12 cellular contexts compared by ENCODE assay signal in the genomic region with DNA sequence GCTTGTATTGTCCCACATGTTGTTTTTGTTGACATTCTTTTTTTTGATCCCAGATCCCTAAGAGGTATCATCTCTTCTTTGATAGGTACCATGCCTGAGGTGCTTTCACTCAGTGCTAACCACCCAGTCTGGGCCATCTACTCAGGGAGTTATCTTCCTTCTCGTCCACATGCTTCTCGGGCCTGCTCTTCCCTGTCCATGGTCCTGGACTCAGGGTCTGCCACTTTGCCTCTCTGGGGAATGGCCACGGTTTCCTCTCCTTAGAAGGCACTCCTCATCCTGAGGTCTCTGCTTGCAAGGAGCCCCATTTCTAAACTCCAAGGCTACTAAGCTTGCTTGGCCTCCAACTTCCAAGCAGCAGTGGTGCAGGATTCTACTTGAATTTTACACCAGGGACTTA.
DNase-seq lines count a peak whose midpoint lies in the region; FAIRE-seq and TF ChIP-seq lines count a peak whose summit lies in the region.
"Had no signal": no experiment of that assay in that cellular context is flagged by ENCODE, and none has a peak within 500 bp of the region (broad histone marks: within the 10 kb centered on the region; RNA-seq: fewer than 3 reads in every experiment).

No MANE protein-coding gene starts in this region.

- DNase-seq in AG10803 (ENCODE audit: low read depth) (peak; percentile 33), HT1080 (ENCODE audit: low read depth) (peak; percentile 55), adrenal gland (peak in 5 of 7 donors; percentile 16 to 36 (median 32)), iPS-NIHi11 (ENCODE audit: low spot score) (peak; percentile 71), kidney (no peak), DMS 273 treated with DMSO at 0.1 percent for 48 hours (lab: John Stamatoyannopoulos, UW) (no peak), NCI-H146 treated with DMSO at 0.1 percent for 48 hours (lab: John Stamatoyannopoulos, UW; ENCODE audit: unreplicated experiment) (no peak), NCI-H2029 (lab: John Stamatoyannopoulos, UW) (no peak)
- DNase-seq: activated CD4-positive, CD25-positive, alpha-beta regulatory T cell; aorta; NCI-H524; right lobe of liver had no signal

- WGBS in adrenal gland, 4 donors: 9 to 24% (median 18%) methylated on average over 3 of the region's 3 CpGs

- H3K36me3 ChIP-seq in adrenal gland (replicated peaks in 1 of 2) (no peaks in the 10 kb centered on the region), kidney (ENCODE audit: control insufficient read depth in 1 of 2, insufficient read depth in 2 of 2, low read length in 2 of 2) (no peaks in the 10 kb centered on the region)
- H3K36me3 ChIP-seq: right lobe of liver had no signal

- no peaks in the 10 kb centered on the region for H3K4me1 ChIP-seq in adrenal gland (replicated peaks in 1 of 2)
- H3K4me1 ChIP-seq in kidney (ENCODE audit: control insufficient read depth in 1 of 2, insufficient read depth in 1 of 2, low read depth in 1 of 2, low read length in 2 of 2): no peaks in the 10 kb centered on the region
- H3K4me1 ChIP-seq: right lobe of liver had no signal

- no peaks in the 10 kb centered on the region for H3K27me3 ChIP-seq in adrenal gland
- H3K27me3 ChIP-seq: right lobe of liver had no signal

- no peak for TF ChIP-seq POLR2A in adrenal gland (IDR thresholded peaks at IDR 0.05)

- no peak for FAIRE-seq in kidney (lab: Jason Lieb, UNC)

- H3K4me3 ChIP-seq in AG10803 (ENCODE audit: low read length): no peak overlapping the region
- no peak overlapping the region for H3K4me3 ChIP-seq in adrenal gland
- no peak overlapping the region for H3K4me3 ChIP-seq in kidney (ENCODE audit: low read length in 2 of 2)
- H3K4me3 ChIP-seq: right lobe of liver had no signal

- TF ChIP-seq CTCF in AG10803 (conservative IDR thresholded peaks at IDR 0.05; ENCODE audit: low read length): no peak
- no peak for TF ChIP-seq CTCF in adrenal gland (IDR thresholded peaks at IDR 0.05)
- no peak for TF ChIP-seq CTCF in kidney (IDR thresholded peaks at IDR 0.05; ENCODE audit: borderline replicate concordance, extremely low read depth, insufficient read depth)

- intact Hi-C loops in adrenal gland (cut with DNase I) (no loop called here), kidney (cut with DNase I) (no loop called here)

- no peak overlapping the region for H3K9ac ChIP-seq in kidney (ENCODE audit: low read length in 2 of 2)

- no peaks in the 10 kb centered on the region for H3K9me3 ChIP-seq in adrenal gland (replicated peaks in 1 of 3)
- H3K9me3 ChIP-seq in kidney (ENCODE audit: control insufficient read depth in 1 of 2, low read length in 2 of 2): no peaks in the 10 kb centered on the region
- H3K9me3 ChIP-seq: right lobe of liver had no signal

- no peak overlapping the region for H3K27ac ChIP-seq in adrenal gland
- no peak overlapping the region for H3K27ac ChIP-seq in kidney (ENCODE audit: low read depth in 2 of 2, low read length in 2 of 2)
- H3K27ac ChIP-seq: right lobe of liver had no signal

Comparison
In these comparisons a context has a peak if more than half of its experiments do, and no peak if none do; other contexts are left out.
1. DNase-seq: peak in AG10803 (single experiment), HT1080 (single experiment), adrenal gland (5 of 7) and iPS-NIHi11 (single experiment); none in kidney (single experiment), DMS 273 treated with DMSO at 0.1 percent for 48 hours (single experiment), NCI-H146 treated with DMSO at 0.1 percent for 48 hours (single experiment) and NCI-H2029 (single experiment).